Comparison of ENCODE assay signal across 10 cellular contexts in genomic region chr5:39423331-39423751, GRCh38. TPM values are rescaled to one million over a fixed set of nuclear protein-coding genes. Genes with fewer than 3 reads are reported as not detected.
A peak's percentile ranks its signal among the peaks of the same experiment; 100 is the strongest.
DNase-seq lines count a peak whose midpoint lies in the region; ATAC-seq and TF ChIP-seq lines count a peak whose summit lies in the region.
"Had no signal": no experiment of that assay in that cellular context is flagged by ENCODE, and none has a peak within 500 bp of the region (broad histone marks: within the 10 kb centered on the region; RNA-seq: fewer than 3 reads in every experiment).

No MANE protein-coding gene starts in this region.

- CTCF ChIA-PET in activated CD4-positive, alpha-beta memory T cell treated with anti-CD3 and anti-CD28 coated beads for 36 hours (lab: Charles Lee), result interaction anchor here (0.6 kb wide), 1 partner anchor 275 kb away, joined by 3 read pairs; no protein-coding TSS in a partner anchor

- H3K4me3 Mint-ChIP-seq in natural killer cell treated with Interleukin-12 subunit alpha and Interleukin-12 subunit beta and Interleukin-15 and Interleukin-18, amount 100 ng/mL, for 72 hours, result peak overlapping the region; percentile 88
- no peak overlapping the region for H3K4me3 Mint-ChIP-seq in activated CD4-positive, alpha-beta memory T cell treated with anti-CD3 and anti-CD28 coated beads for 36 hours

- no peak for ATAC-seq in natural killer cell treated with Interleukin-12 subunit alpha and Interleukin-12 subunit beta and Interleukin-15 and Interleukin-18, amount 100 ng/mL, for 72 hours
- ATAC-seq in stimulated activated naive CD8-positive, alpha-beta T cell treated with anti-CD3 and anti-CD28 coated beads, Interleukin-15, Interleukin-2, amounts not matched to agents 100 U/mL and 50 U/mL, for 24 hours, result no peak

- no peaks in the 10 kb centered on the region for H3K9me3 Mint-ChIP-seq in natural killer cell treated with Interleukin-12 subunit alpha and Interleukin-12 subunit beta and Interleukin-15 and Interleukin-18, amount 100 ng/mL, for 72 hours
- no peaks in the 10 kb centered on the region for H3K9me3 Mint-ChIP-seq in activated CD4-positive, alpha-beta memory T cell treated with anti-CD3 and anti-CD28 coated beads for 36 hours
- H3K9me3 Mint-ChIP-seq: T-helper 2 cell treated with Interferon-gamma antibody and Interleukin-4, amounts not matched to agents 5 μg/mL and 100 μg/mL, for 36 hours had no signal

- peaks cover 0 to 9% of the 10 kb centered on the region in 2 donors for H3K27me3 Mint-ChIP-seq in natural killer cell treated with Interleukin-12 subunit alpha and Interleukin-12 subunit beta and Interleukin-15 and Interleukin-18, amount 100 ng/mL, for 72 hours
- peaks cover 32% of the 10 kb centered on the region for H3K27me3 Mint-ChIP-seq in activated CD4-positive, alpha-beta memory T cell treated with anti-CD3 and anti-CD28 coated beads for 36 hours

- no peak overlapping the region for H3K27ac ChIP-seq in cardiac muscle cell
- H3K27ac ChIP-seq in esophagus squamous epithelium, result peak overlapping the region; percentile 73 to 85 (median 80)

- H3K4me1 ChIP-seq in cardiac muscle cell (ENCODE audit: low read depth) (peaks cover 12% of the 10 kb centered on the region), esophagus squamous epithelium (peaks cover 0 to 66% (median 0%) of the 10 kb centered on the region in 3 donors), HAP-1 (peaks cover 24% of the 10 kb centered on the region)

- H3K4me3 ChIP-seq in cardiac muscle cell, result peak overlapping the region; percentile 40
- peak overlapping the region; percentile 34 to 70 (median 48) for H3K4me3 ChIP-seq in esophagus squamous epithelium
- no peak overlapping the region for H3K4me3 ChIP-seq in HAP-1

- H3K27me3 ChIP-seq in cardiac muscle cell (no peaks in the 10 kb centered on the region), esophagus squamous epithelium (peaks cover 0 to 44% (median 0%) of the 10 kb centered on the region in 4 donors), HAP-1 (ENCODE audit: low read depth) (no peaks in the 10 kb centered on the region)

- peak overlapping the region in 1 of 2 donors; percentile 88 for H3K27ac Mint-ChIP-seq in natural killer cell treated with Interleukin-12 subunit alpha and Interleukin-12 subunit beta and Interleukin-15 and Interleukin-18, amount 100 ng/mL, for 72 hours
- no peak overlapping the region for H3K27ac Mint-ChIP-seq in activated CD4-positive, alpha-beta memory T cell treated with anti-CD3 and anti-CD28 coated beads for 36 hours
- H3K27ac Mint-ChIP-seq: T-helper 2 cell treated with Interferon-gamma antibody and Interleukin-4, amounts not matched to agents 5 μg/mL and 100 μg/mL, for 36 hours had no signal

- no peak for TF ChIP-seq POLR2A in esophagus squamous epithelium (IDR thresholded peaks at IDR 0.05)

- no peak for TF ChIP-seq CTCF in cardiac muscle cell (IDR thresholded peaks at IDR 0.05; ENCODE audit: low read depth, low read length)
- TF ChIP-seq CTCF in esophagus squamous epithelium (IDR thresholded peaks at IDR 0.05), result no peak

- in situ Hi-C loops in HAP-1 (cut with MboI; ENCODE audit: low sequenced_read_pairs), result no loop called here

- DNase-seq in cardiac muscle cell (ENCODE audit: low read depth in 1 of 2, low spot score in 1 of 2) (no peak), cardiac septum (ENCODE audit: low spot score) (no peak), esophagus squamous epithelium (lab: John Stamatoyannopoulos, UW) (no peak), HAP-1 (ENCODE audit: low spot score in 2 of 2) (no peak)
- DNase-seq in natural killer cell treated with Interleukin-12 subunit alpha and Interleukin-12 subunit beta and Interleukin-15 and Interleukin-18, amount 100 ng/mL, for 72 hours (ENCODE audit: low spot score), result no peak
- no peak for DNase-seq in activated CD4-positive, alpha-beta memory T cell treated with anti-CD3 and anti-CD28 coated beads for 36 hours
- DNase-seq in activated naive CD4-positive, alpha-beta T cell treated with Interleukin-2 at 50 U/mL for 16 hours, result no peak
- DNase-seq in stimulated activated naive CD8-positive, alpha-beta T cell treated with anti-CD3 and anti-CD28 coated beads, Interleukin-15, Interleukin-2, amounts not matched to agents 100 U/mL and 50 U/mL, for 24 hours, result no peak

- POLR2A ChIA-PET in activated CD4-positive, alpha-beta memory T cell treated with anti-CD3 and anti-CD28 coated beads for 36 hours (lab: Charles Lee), result interaction anchor here (0.7 kb wide), 1 partner anchor 18 kb away, joined by 3 read pairs; no protein-coding TSS in a partner anchor

- intact Hi-C loops in cardiac septum (cut with DNase I) (loop anchor here (2.0 kb wide), 1 partner anchor 103 kb away; no protein-coding TSS in a partner anchor), esophagus squamous epithelium (cut with DNase I) (no loop called here)
- intact Hi-C loops in activated CD4-positive, alpha-beta memory T cell treated with anti-CD3 and anti-CD28 coated beads for 36 hours (cut with micrococcal nuclease), result no loop called here

- H3K36me3 ChIP-seq in cardiac muscle cell, result no peaks in the 10 kb centered on the region
- H3K36me3 ChIP-seq in esophagus squamous epithelium, result no peaks in the 10 kb centered on the region
- H3K36me3 ChIP-seq in HAP-1 (replicated peaks), result no peaks in the 10 kb centered on the region

- WGBS in esophagus squamous epithelium, 2 donors, result 48 to 62% methylated on average over 2 of the region's 2 CpGs

- H3K4me1 Mint-ChIP-seq in natural killer cell treated with Interleukin-12 subunit alpha and Interleukin-12 subunit beta and Interleukin-15 and Interleukin-18, amount 100 ng/mL, for 72 hours (ENCODE audit: low read depth in 2 of 2), result peaks cover 19 to 21% of the 10 kb centered on the region in 2 donors
- H3K4me1 Mint-ChIP-seq in activated CD4-positive, alpha-beta memory T cell treated with anti-CD3 and anti-CD28 coated beads for 36 hours (ENCODE audit: low read depth), result peaks cover 4% of the 10 kb centered on the region

- H3K9me3 ChIP-seq in cardiac muscle cell (ENCODE audit: low read depth) (no peaks in the 10 kb centered on the region), esophagus squamous epithelium (no peaks in the 10 kb centered on the region), HAP-1 (no peaks in the 10 kb centered on the region)

- H3K36me3 Mint-ChIP-seq in natural killer cell treated with Interleukin-12 subunit alpha and Interleukin-12 subunit beta and Interleukin-15 and Interleukin-18, amount 100 ng/mL, for 72 hours, result no peaks in the 10 kb centered on the region
- H3K36me3 Mint-ChIP-seq in activated CD4-positive, alpha-beta memory T cell treated with anti-CD3 and anti-CD28 coated beads for 36 hours, result no peaks in the 10 kb centered on the region

RNA-seq across cellular contexts. Expression of gene DAB2, which starts 1.4 kb away (rescaled TPM):
- total RNA-seq in cardiac muscle cell, result 7.5 and 11.4 TPM in 2 replicates
- polyA plus RNA-seq in cardiac muscle cell, result 8.7 and 13.2 TPM in 2 replicates
- total RNA-seq in cardiac septum, result 28.7 TPM
- 10 to 100 TPM in 2 of 4 donors, 1 to 10 TPM in 1, under 1 TPM in 1; 0.95 to 35.1 (median 11.8) TPM for total RNA-seq in esophagus squamous epithelium
- total RNA-seq in natural killer cell treated with Interleukin-12 subunit alpha and Interleukin-12 subunit beta and Interleukin-15 and Interleukin-18, amount 100 ng/mL, for 72 hours, result 1 to 10 TPM; 4.0 to 8.5 TPM
- total RNA-seq in activated CD4-positive, alpha-beta memory T cell treated with anti-CD3 and anti-CD28 coated beads for 36 hours, result not detected

RNA-seq across cellular contexts. Expression of gene C9, which starts 59.0 kb away (rescaled TPM):
- total RNA-seq in cardiac muscle cell (not detected in 2 replicates), cardiac septum (not detected), esophagus squamous epithelium (not detected)
- not detected in 2 replicates for polyA plus RNA-seq in cardiac muscle cell
- not detected for total RNA-seq in natural killer cell treated with Interleukin-12 subunit alpha and Interleukin-12 subunit beta and Interleukin-15 and Interleukin-18, amount 100 ng/mL, for 72 hours
- not detected for total RNA-seq in activated CD4-positive, alpha-beta memory T cell treated with anti-CD3 and anti-CD28 coated beads for 36 hours
- polyA plus RNA-seq: adipose tissue had no signal
